31 cellular contexts compared by ENCODE assay signal in the genomic region with DNA sequence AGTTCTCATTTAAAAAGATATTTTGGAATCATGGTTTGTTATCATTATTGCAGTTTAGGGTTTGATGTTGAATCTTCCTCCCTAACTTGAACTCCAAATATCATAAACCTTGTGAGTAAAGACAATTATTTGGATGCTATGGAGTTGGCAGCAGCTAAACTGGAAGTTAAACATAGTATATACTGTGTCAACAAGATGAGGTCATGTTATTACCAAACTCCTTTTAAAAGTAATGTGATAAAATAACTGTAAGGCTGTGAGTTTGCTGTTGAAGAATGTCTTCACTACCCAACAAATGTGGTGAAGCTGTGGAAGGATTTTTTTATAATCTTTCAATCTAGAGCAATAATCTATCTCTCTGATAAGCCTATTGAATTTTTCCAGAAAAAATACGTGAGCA. TPM values are rescaled to one million over a fixed set of nuclear protein-coding genes. Genes with fewer than 3 reads are reported as not detected.
"Had no signal": no experiment of that assay in that cellular context is flagged by ENCODE, and none has a peak within 500 bp of the region (broad histone marks: within the 10 kb centered on the region; RNA-seq: fewer than 3 reads in every experiment).

No MANE protein-coding gene starts in this region.

- H3K36me3 Mint-ChIP-seq: activated naive CD4-positive, alpha-beta T cell treated with anti-CD3 and anti-CD28 coated beads, Interleukin-2, amount 50 U/mL, for 24 hours had no signal

- H3K27me3 Mint-ChIP-seq: activated CD8-positive, alpha-beta T cell treated with anti-CD3 and anti-CD28 coated beads for 36 hours; activated naive CD4-positive, alpha-beta T cell treated with anti-CD3 and anti-CD28 coated beads, Interleukin-2, amount 50 U/mL, for 24 hours; activated naive CD8-positive, alpha-beta T cell treated with anti-CD3 and anti-CD28 coated beads, Interleukin-2, amount 10 ng/mL, durations not matched to agents 7 days and 5 days had no signal

- H3K4me3 Mint-ChIP-seq: activated CD4-positive, alpha-beta T cell treated with anti-CD3 and anti-CD28 coated beads, Interleukin-2, amount 10 ng/mL, durations not matched to agents 7 days and 5 days; activated CD8-positive, alpha-beta T cell treated with anti-CD3 and anti-CD28 coated beads for 36 hours; activated naive CD4-positive, alpha-beta T cell treated with anti-CD3 and anti-CD28 coated beads for 36 hours; activated naive CD4-positive, alpha-beta T cell treated with anti-CD3 and anti-CD28 coated beads, Interleukin-2, amount 50 U/mL, for 24 hours; activated naive CD8-positive, alpha-beta T cell treated with anti-CD3 and anti-CD28 coated beads, Interleukin-2, amount 10 ng/mL, durations not matched to agents 7 days and 5 days; activated T-helper 1 cell treated with anti-CD3 and anti-CD28 coated beads, Interleukin-12 subunit alpha, Interleukin-12 subunit beta, Interleukin-2, Interleukin-4 antibody, amounts not matched to agents 30 ng/mL and 10 ng/mL and 1 ng/mL, durations not matched to agents 14 hours and 24 hours and 36 hours; dendritic cell treated with granulocyte-macrophage colony-stimulating factor and Interleukin-4, amounts not matched to agents 40 ng/mL and 50 ng/mL, for 4 days; effector memory CD8-positive, alpha-beta T cell had no signal

- ATAC-seq: activated CD8-positive, alpha-beta T cell treated with anti-CD3 and anti-CD28 coated beads for 36 hours; body of pancreas; effector memory CD8-positive, alpha-beta T cell; foreskin keratinocyte; gastrocnemius medialis; heart left ventricle had no signal

- DNase-seq: activated CD4-positive, alpha-beta T cell treated with anti-CD3 and anti-CD28 coated beads for 4 hours; activated CD4-positive, alpha-beta T cell treated with anti-CD3 and anti-CD28 coated beads, Interleukin-2, amount 10 ng/mL, durations not matched to agents 7 days and 5 days; activated CD4-positive, alpha-beta T cell treated with anti-CD3 and anti-CD28 coated beads, Interleukin-2, amount 50 U/mL, for 4 hours; activated CD4-positive, CD25-positive, alpha-beta regulatory T cell; activated CD4-positive, CD25-positive, alpha-beta regulatory T cell treated with anti-CD3 and anti-CD28 coated beads, Interleukin-2, amount 50 U/mL, for 72 hours; activated CD8-positive, alpha-beta memory T cell treated with anti-CD3 and anti-CD28 coated beads for 24 hours; activated CD8-positive, alpha-beta T cell treated with anti-CD3 and anti-CD28 coated beads for 36 hours; activated effector memory CD4-positive, alpha-beta T cell treated with anti-CD3 and anti-CD28 coated beads, Interleukin-2, amount 50 U/mL, for 16 hours; activated naive CD4-positive, alpha-beta T cell treated with anti-CD3 and anti-CD28 coated beads for 36 hours; activated naive CD8-positive, alpha-beta T cell treated with anti-CD3 and anti-CD28 coated beads, Interleukin-2, amount 10 ng/mL, durations not matched to agents 7 days and 5 days; activated T-cell treated with anti-CD3 and anti-CD28 coated beads, Interleukin-2, amount 50 U/mL, for 48 hours; amygdala; aorta; body of pancreas; central memory CD4-positive, alpha-beta T cell; cerebellar nuclear complex; dorsolateral prefrontal cortex; effector memory CD8-positive, alpha-beta T cell; erythroblast; foreskin keratinocyte; gastrocnemius medialis; glutamatergic neuron; heart left ventricle; T-helper 2 cell had no signal

- H3K4me3 ChIP-seq: body of pancreas, cardiac muscle cell, coronary artery, dorsolateral prefrontal cortex, esophagus muscularis mucosa, gastrocnemius medialis, heart left ventricle had no signal

- H3K9me3 ChIP-seq: body of pancreas, esophagus muscularis mucosa, gastrocnemius medialis, heart left ventricle had no signal

- H3K27ac ChIP-seq: body of pancreas, cardiac muscle cell, coronary artery, dorsolateral prefrontal cortex, esophagus muscularis mucosa, foreskin keratinocyte, gastrocnemius medialis, heart left ventricle had no signal

- H3K4me1 ChIP-seq: body of pancreas, foreskin keratinocyte, gastrocnemius medialis had no signal

- H3K27ac Mint-ChIP-seq: activated CD4-positive, alpha-beta T cell treated with anti-CD3 and anti-CD28 coated beads, Interleukin-2, amount 10 ng/mL, durations not matched to agents 7 days and 5 days; activated CD8-positive, alpha-beta T cell treated with anti-CD3 and anti-CD28 coated beads for 36 hours; activated naive CD4-positive, alpha-beta T cell treated with anti-CD3 and anti-CD28 coated beads for 36 hours; activated naive CD4-positive, alpha-beta T cell treated with anti-CD3 and anti-CD28 coated beads, Interleukin-2, amount 50 U/mL, for 24 hours; activated naive CD8-positive, alpha-beta T cell treated with anti-CD3 and anti-CD28 coated beads, Interleukin-2, amount 10 ng/mL, durations not matched to agents 7 days and 5 days; activated T-helper 1 cell treated with anti-CD3 and anti-CD28 coated beads, Interleukin-12 subunit alpha, Interleukin-12 subunit beta, Interleukin-2, Interleukin-4 antibody, amounts not matched to agents 30 ng/mL and 10 ng/mL and 1 ng/mL, durations not matched to agents 14 hours and 24 hours and 36 hours; activated T-helper 2 cell treated with anti-CD3 and anti-CD28 coated beads, Interferon-gamma antibody, Interleukin-2, Interleukin-4, amounts not matched to agents 10 μg/mL and 5 μg/mL and 100 μg/mL, durations not matched to agents 14 hours and 24 hours and 36 hours; dendritic cell treated with granulocyte-macrophage colony-stimulating factor and Interleukin-4, amounts not matched to agents 40 ng/mL and 50 ng/mL, for 4 days; effector memory CD8-positive, alpha-beta T cell had no signal

- H3K27me3 ChIP-seq: body of pancreas, cardiac muscle cell, dorsolateral prefrontal cortex, esophagus muscularis mucosa, foreskin keratinocyte, gastrocnemius medialis, heart left ventricle had no signal

- H3K9me3 Mint-ChIP-seq: activated CD4-positive, alpha-beta T cell treated with anti-CD3 and anti-CD28 coated beads, Interleukin-2, amount 10 ng/mL, durations not matched to agents 7 days and 5 days; activated CD8-positive, alpha-beta T cell treated with anti-CD3 and anti-CD28 coated beads for 36 hours; activated naive CD4-positive, alpha-beta T cell treated with anti-CD3 and anti-CD28 coated beads for 36 hours; activated naive CD4-positive, alpha-beta T cell treated with anti-CD3 and anti-CD28 coated beads, Interleukin-2, amount 50 U/mL, for 24 hours; activated T-helper 1 cell treated with anti-CD3 and anti-CD28 coated beads, Interleukin-12 subunit alpha, Interleukin-12 subunit beta, Interleukin-2, Interleukin-4 antibody, amounts not matched to agents 30 ng/mL and 10 ng/mL and 1 ng/mL, durations not matched to agents 14 hours and 24 hours and 36 hours; activated T-helper 2 cell treated with anti-CD3 and anti-CD28 coated beads, Interferon-gamma antibody, Interleukin-2, Interleukin-4, amounts not matched to agents 10 μg/mL and 5 μg/mL and 100 μg/mL, durations not matched to agents 14 hours and 24 hours and 36 hours; dendritic cell treated with granulocyte-macrophage colony-stimulating factor and Interleukin-4, amounts not matched to agents 40 ng/mL and 50 ng/mL, for 4 days; effector memory CD8-positive, alpha-beta T cell had no signal

- H3K36me3 ChIP-seq: cardiac muscle cell, esophagus muscularis mucosa, gastrocnemius medialis, heart left ventricle had no signal

RNA-seq across cellular contexts. Expression of gene DNAH6, which starts 16.0 kb away (rescaled TPM):
- total RNA-seq: gastrocnemius medialis had no signal
